ENCODE assay signal across 18 cellular contexts in the genomic region with DNA sequence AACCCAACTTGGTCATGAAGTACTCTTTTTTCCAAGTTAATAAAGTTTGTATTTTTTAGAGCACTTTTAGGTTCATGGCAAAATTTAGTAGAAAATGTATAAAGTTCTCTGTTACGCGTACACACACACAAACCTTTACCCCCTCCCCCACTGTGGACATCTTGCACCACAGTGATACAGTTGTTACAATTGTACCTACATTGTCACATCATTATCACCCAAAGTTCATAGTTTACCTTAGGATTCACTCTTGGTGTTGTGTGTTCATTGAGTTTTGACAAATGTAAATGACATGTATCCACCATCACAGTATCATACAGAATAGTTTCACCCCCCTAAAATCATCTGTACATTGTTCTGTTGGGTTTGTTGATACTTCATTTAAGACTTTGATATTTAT. TPM values are rescaled to one million over a fixed set of nuclear protein-coding genes. Genes with fewer than 3 reads are reported as not detected.
DNase-seq lines count a peak whose midpoint lies in the region; ATAC-seq, FAIRE-seq and TF ChIP-seq lines count a peak whose summit lies in the region.
"Had no signal": no experiment of that assay in that cellular context is flagged by ENCODE, and none has a peak within 500 bp of the region (broad histone marks: within the 10 kb centered on the region; RNA-seq: fewer than 3 reads in every experiment).

No MANE protein-coding gene starts in this region.

- H3K4me2 ChIP-seq in H9 (ENCODE audit: insufficient read depth, insufficient read length, low read length): no peak overlapping the region
- no peak overlapping the region for H3K4me2 ChIP-seq in mesenchymal stem cell (ENCODE audit: low read length, poor library complexity, severe bottlenecking)

- peak overlapping the region in 2 of 3 experiments; percentile 10 to 17; a peak in 3 of 7 replicates for H3K27ac Mint-ChIP-seq in H9
- peak overlapping the region; percentile 55; the same call in 1 of the 2 replicates for H3K27ac Mint-ChIP-seq in WTC11
- no peak overlapping the region for H3K27ac Mint-ChIP-seq in naive thymus-derived CD4-positive, alpha-beta T cell
- H3K27ac Mint-ChIP-seq: CD4-positive, CD25-positive, alpha-beta regulatory T cell; CD8-positive, alpha-beta memory T cell had no signal

- H2BK12ac ChIP-seq in H9 (ENCODE audit: insufficient read length, low read depth, low read length) (no peak overlapping the region), mesenchymal stem cell (ENCODE audit: low read length in 2 of 2) (no peak overlapping the region)

- no peak for ATAC-seq in right cardiac atrium
- no peak for ATAC-seq in Right ventricle myocardium inferior
- ATAC-seq in WTC11: no peak
- ATAC-seq in naive thymus-derived CD4-positive, alpha-beta T cell: no peak
- ATAC-seq: HCT116, K562 had no signal

- H3K4ac ChIP-seq in H9 (ENCODE audit: low read depth, low read length) (no peak overlapping the region), mesenchymal stem cell (ENCODE audit: low read depth in 1 of 2, low read length in 2 of 2) (no peak overlapping the region)

- no peak for FAIRE-seq in GM12891 (lab: Jason Lieb, UNC)
- FAIRE-seq: GM12892, GM18507, K562 had no signal

- no peaks in the 10 kb centered on the region for H3K27me3 Mint-ChIP-seq in H9 (ENCODE audit: low read depth)
- H3K27me3 Mint-ChIP-seq in WTC11 (ENCODE audit: low read depth): no peaks in the 10 kb centered on the region
- peaks cover 0 to 7% (median 4%) of the 10 kb centered on the region in 5 donors for H3K27me3 Mint-ChIP-seq in naive thymus-derived CD4-positive, alpha-beta T cell
- H3K27me3 Mint-ChIP-seq: CD8-positive, alpha-beta memory T cell had no signal

- H3K4me3 ChIP-seq in right cardiac atrium (ENCODE audit: low read length) (no peak overlapping the region), mesenchymal stem cell (ENCODE audit: insufficient read depth in 1 of 2, low read depth in 1 of 2, low read length in 2 of 2) (no peak overlapping the region)
- no peak overlapping the region for H3K4me3 ChIP-seq in naive thymus-derived CD4-positive, alpha-beta T cell (ENCODE audit: low read length)
- H3K4me3 ChIP-seq: K562 had no signal

- POLR2A ChIA-PET in WTC11 (lab: Charles Lee): no interaction called here
- POLR2A ChIA-PET in naive thymus-derived CD4-positive, alpha-beta T cell (lab: Charles Lee): no interaction called here

- peaks cover 3% of the 10 kb centered on the region for H3K4me1 ChIP-seq in right cardiac atrium (ENCODE audit: control insufficient read depth, insufficient read depth, low read length)
- H3K4me1 ChIP-seq in H9 (ENCODE audit: insufficient read depth, low read length): no peaks in the 10 kb centered on the region; the same call in 1 of the 2 replicates
- no peaks in the 10 kb centered on the region for H3K4me1 ChIP-seq in mesenchymal stem cell (ENCODE audit: control insufficient read depth, insufficient read depth, low read depth, low read length)
- H3K4me1 ChIP-seq in naive thymus-derived CD4-positive, alpha-beta T cell (ENCODE audit: control insufficient read depth in 2 of 2, insufficient read depth in 2 of 2, low read length in 2 of 2): no peaks in the 10 kb centered on the region

- H3K36me3 Mint-ChIP-seq in H9 (ENCODE audit: insufficient read depth in 1 of 3, low read depth in 3 of 3) (peaks cover 20 to 47% (median 42%) of the 10 kb centered on the region in 3 experiments), WTC11 (peaks cover 23% of the 10 kb centered on the region)
- H3K36me3 Mint-ChIP-seq in naive thymus-derived CD4-positive, alpha-beta T cell: no peaks in the 10 kb centered on the region
- H3K36me3 Mint-ChIP-seq: CD4-positive, CD25-positive, alpha-beta regulatory T cell had no signal

- DNase-seq in right cardiac atrium (no peak), Right ventricle myocardium inferior (ENCODE audit: missing footprints) (no peak), H9 (no peak), WTC11 (ENCODE audit: low spot score) (no peak), mesenchymal stem cell (no peak), GM12891 (ENCODE audit: insufficient read length, low spot score) (no peak)
- DNase-seq in naive thymus-derived CD4-positive, alpha-beta T cell: no peak
- DNase-seq: ACHN; BE2C; C1 segment of cervical spinal cord; CD4-positive, CD25-positive, alpha-beta regulatory T cell; CD8-positive, alpha-beta memory T cell; COR-L47; DMS 273 treated with DMSO at 0.1 percent for 48 hours had no signal

- H4K91ac ChIP-seq in H9 (ENCODE audit: insufficient read length, low read depth, low read length) (no peak overlapping the region), mesenchymal stem cell (ENCODE audit: low read length) (no peak overlapping the region)

- no peak overlapping the region for H3K56ac ChIP-seq in H9 (ENCODE audit: insufficient read length, low read depth, low read length)

- H2BK15ac ChIP-seq in H9 (ENCODE audit: low read depth, low read length): no peak overlapping the region
- H2BK15ac ChIP-seq in mesenchymal stem cell (ENCODE audit: low read depth, poor library complexity, severe bottlenecking): no peak overlapping the region

- 49% methylated on average over 2 of the region's 2 CpGs for WGBS in right cardiac atrium
- no CpG with 5 or more reads among the region's 2 CpGs for WGBS in H9 (ENCODE audit: extremely low coverage, insufficient read length, low lambda C conversion rate)
- no CpG with 5 or more reads among the region's 2 CpGs for WGBS in mesenchymal stem cell

- H3K9me3 ChIP-seq in right cardiac atrium (ENCODE audit: control insufficient read depth, low read length) (no peaks in the 10 kb centered on the region), H9 (ENCODE audit: control insufficient read depth, low read depth, low read length) (no peaks in the 10 kb centered on the region), mesenchymal stem cell (ENCODE audit: control insufficient read depth, low read length) (no peaks in the 10 kb centered on the region)
- no peaks in the 10 kb centered on the region for H3K9me3 ChIP-seq in naive thymus-derived CD4-positive, alpha-beta T cell (ENCODE audit: control insufficient read depth in 2 of 3, low read length in 3 of 3)
- H3K9me3 ChIP-seq: BE2C had no signal

- H2AK5ac ChIP-seq in H9 (ENCODE audit: insufficient read length, low read length) (no peak overlapping the region), mesenchymal stem cell (ENCODE audit: low read length, severe bottlenecking) (no peak overlapping the region)

- no peak overlapping the region for H4K5ac ChIP-seq in H9 (ENCODE audit: insufficient read length, low read depth, low read length)

- no peak overlapping the region for H2BK120ac ChIP-seq in H9 (ENCODE audit: low read depth, low read length, poor library complexity, severe bottlenecking)
- H2BK120ac ChIP-seq in mesenchymal stem cell (ENCODE audit: low read depth, low read length): no peak overlapping the region

- H3K9ac ChIP-seq in H9 (ENCODE audit: extremely low read depth, insufficient read length, low read length) (no peak overlapping the region), mesenchymal stem cell (ENCODE audit: low read length) (no peak overlapping the region)

- H3K14ac ChIP-seq in H9 (ENCODE audit: insufficient read depth, low read length) (no peak overlapping the region), mesenchymal stem cell (ENCODE audit: low read length in 2 of 2) (no peak overlapping the region)

- H3K23me2 ChIP-seq in H9 (ENCODE audit: insufficient read length, low read depth, low read length, poor library complexity, severe bottlenecking): no peaks in the 10 kb centered on the region

- H2AFZ ChIP-seq in H9 (ENCODE audit: low read length) (no peak overlapping the region), mesenchymal stem cell (ENCODE audit: low read depth, low read length) (no peak overlapping the region)

- peaks cover 7 to 26% of the 10 kb centered on the region in 2 experiments for H3K36me3 ChIP-seq in mesenchymal stem cell (ENCODE audit: control insufficient read depth in 1 of 2, insufficient read depth in 2 of 2, low read depth in 1 of 2, low read length in 2 of 2)
- H3K36me3 ChIP-seq in naive thymus-derived CD4-positive, alpha-beta T cell (ENCODE audit: control insufficient read depth in 2 of 3, insufficient read depth in 3 of 3, low read length in 3 of 3): no peaks in the 10 kb centered on the region

- H4K8ac ChIP-seq in H9 (replicated peaks; ENCODE audit: insufficient read length, low read depth, low read length): no peak overlapping the region
- H4K8ac ChIP-seq in mesenchymal stem cell (ENCODE audit: low read length): no peak overlapping the region

- peaks cover 20% of the 10 kb centered on the region; the same call in 1 of the 2 replicates for H3K79me2 ChIP-seq in H9 (ENCODE audit: insufficient read depth, low read length)

- intact Hi-C loops in right cardiac atrium (cut with DNase I) (no loop called here), Right ventricle myocardium inferior (cut with DNase I) (no loop called here)
- intact Hi-C loops in naive thymus-derived CD4-positive, alpha-beta T cell (cut with micrococcal nuclease): no loop called here

- no peak overlapping the region for H2BK20ac ChIP-seq in H9 (ENCODE audit: low read depth, low read length, poor library complexity, severe bottlenecking)

- no peak overlapping the region for H3T11ph ChIP-seq in H9 (ENCODE audit: low read length)

- H2BK5ac ChIP-seq in H9 (ENCODE audit: insufficient read length, low read length) (no peak overlapping the region), mesenchymal stem cell (ENCODE audit: low read depth, low read length, poor library complexity, severe bottlenecking) (no peak overlapping the region)

- H3K9me3 Mint-ChIP-seq in H9 (peaks cover 0 to 2% of the 10 kb centered on the region in 2 experiments; a peak in 1 of 5 replicates), WTC11 (no peaks in the 10 kb centered on the region)
- H3K9me3 Mint-ChIP-seq in naive thymus-derived CD4-positive, alpha-beta T cell: peaks cover 0 to 2% (median 0%) of the 10 kb centered on the region in 11 donors
- H3K9me3 Mint-ChIP-seq: CD8-positive, alpha-beta memory T cell had no signal

- TF ChIP-seq CTCF in H9 (conservative IDR thresholded peaks at IDR 0.05) (no peak), WTC11 (IDR thresholded peaks at IDR 0.05) (no peak)

- H3K18ac ChIP-seq in H9 (ENCODE audit: insufficient read length, low read depth, low read length) (no peak overlapping the region), mesenchymal stem cell (ENCODE audit: low read depth in 1 of 2, low read length in 2 of 2) (no peak overlapping the region)

- no peaks in the 10 kb centered on the region for H4K20me1 ChIP-seq in H9 (ENCODE audit: control insufficient read depth, insufficient read depth, insufficient read length)

- H3K4me3 Mint-ChIP-seq in H9: no peak overlapping the region
- H3K4me3 Mint-ChIP-seq in WTC11: no peak overlapping the region
- H3K4me3 Mint-ChIP-seq in naive thymus-derived CD4-positive, alpha-beta T cell: no peak overlapping the region
- H3K4me3 Mint-ChIP-seq: CD4-positive, CD25-positive, alpha-beta regulatory T cell; CD8-positive, alpha-beta memory T cell had no signal

- no peak for TF ChIP-seq POLR2A in GM12891 (IDR thresholded peaks at IDR 0.05; ENCODE audit: low read depth, low read length)

- peak overlapping the region; percentile 10 for H3K27ac ChIP-seq in right cardiac atrium (ENCODE audit: low read length)
- no peak overlapping the region for H3K27ac ChIP-seq in H9 (ENCODE audit: insufficient read length, low read depth, low read length)
- H3K27ac ChIP-seq in mesenchymal stem cell (ENCODE audit: low read length, poor library complexity, severe bottlenecking): peak overlapping the region; percentile 70
- no peak overlapping the region for H3K27ac ChIP-seq in naive thymus-derived CD4-positive, alpha-beta T cell (ENCODE audit: low read depth, low read length)

- peaks cover 6% of the 10 kb centered on the region for H3K79me1 ChIP-seq in H9 (ENCODE audit: insufficient read depth, low read depth, low read length, poor library complexity, severe bottlenecking)
- peaks cover 3% of the 10 kb centered on the region for H3K79me1 ChIP-seq in mesenchymal stem cell (replicated peaks; ENCODE audit: low read length, poor library complexity, severe bottlenecking)

- H3K23ac ChIP-seq in H9 (ENCODE audit: insufficient read length, low read depth, low read length) (no peak overlapping the region), mesenchymal stem cell (ENCODE audit: low read length in 2 of 2) (no peak overlapping the region)

- H3K4me1 Mint-ChIP-seq in H9 (peaks cover 25 to 36% of the 10 kb centered on the region in 2 experiments), WTC11 (peaks cover 50% of the 10 kb centered on the region)
- H3K4me1 Mint-ChIP-seq in naive thymus-derived CD4-positive, alpha-beta T cell: peaks cover 0 to 2% (median 0%) of the 10 kb centered on the region in 7 donors
- H3K4me1 Mint-ChIP-seq: CD4-positive, CD25-positive, alpha-beta regulatory T cell had no signal

- H3K27me3 ChIP-seq in right cardiac atrium (ENCODE audit: control insufficient read depth, insufficient read depth) (no peaks in the 10 kb centered on the region), H9 (ENCODE audit: insufficient read depth, low read length) (no peaks in the 10 kb centered on the region), mesenchymal stem cell (ENCODE audit: control insufficient read depth in 1 of 2, insufficient read depth in 1 of 2, low read length in 2 of 2) (no peaks in the 10 kb centered on the region)
- H3K27me3 ChIP-seq in naive thymus-derived CD4-positive, alpha-beta T cell (ENCODE audit: control insufficient read depth in 2 of 2, insufficient read depth in 2 of 2, low read length in 2 of 2): no peaks in the 10 kb centered on the region
- H3K27me3 ChIP-seq: BE2C had no signal

- CTCF ChIA-PET in WTC11 (lab: Charles Lee): no interaction called here
- CTCF ChIA-PET in naive thymus-derived CD4-positive, alpha-beta T cell (lab: Charles Lee): no interaction called here

RNA-seq across cellular contexts. Expression of a gene that starts 23.9 kb away (rescaled TPM):
- total RNA-seq in right cardiac atrium: 10 to 100 TPM; 51.0 to 88.0 (median 74.8) TPM
- 47.3 TPM for polyA plus RNA-seq in right cardiac atrium
- 52.6 TPM for total RNA-seq in Right ventricle myocardium inferior
- 82.5 and 86.7 TPM in 2 replicates for total RNA-seq in H9 (2021)
- 53.4 to 61.1 TPM (median 57.1 TPM) in 3 replicates for total RNA-seq in WTC11 (2021)
- polyA plus RNA-seq in mesenchymal stem cell (2013, experiment 1 of 2): 31.9 TPM
- 31.0 TPM for polyA plus RNA-seq in mesenchymal stem cell (2013, experiment 2 of 2)
- 0.04 TPM for polyA plus RNA-seq in GM12891 (2012; ENCODE audit: low read depth, missing spikeins)
- 1 to 10 TPM in 4 of 5 experiments, under 1 TPM in 1; 0.82 to 5.3 (median 1.3) TPM for total RNA-seq in naive thymus-derived CD4-positive, alpha-beta T cell
- under 1 TPM; 0.32 to 0.43 TPM for polyA plus RNA-seq in naive thymus-derived CD4-positive, alpha-beta T cell

Comparison
In these comparisons a context has a peak if more than half of its experiments do, and no peak if none do; other contexts are left out.
1. H3K27ac ChIP-seq: peak in right cardiac atrium (single experiment) and mesenchymal stem cell (single experiment); none in H9 (single experiment) and naive thymus-derived CD4-positive, alpha-beta T cell (single experiment).
2. H3K27ac Mint-ChIP-seq: peak in H9 (2 of 3) and WTC11 (single experiment); none in naive thymus-derived CD4-positive, alpha-beta T cell (0 of 9).